In the genomic region with DNA sequence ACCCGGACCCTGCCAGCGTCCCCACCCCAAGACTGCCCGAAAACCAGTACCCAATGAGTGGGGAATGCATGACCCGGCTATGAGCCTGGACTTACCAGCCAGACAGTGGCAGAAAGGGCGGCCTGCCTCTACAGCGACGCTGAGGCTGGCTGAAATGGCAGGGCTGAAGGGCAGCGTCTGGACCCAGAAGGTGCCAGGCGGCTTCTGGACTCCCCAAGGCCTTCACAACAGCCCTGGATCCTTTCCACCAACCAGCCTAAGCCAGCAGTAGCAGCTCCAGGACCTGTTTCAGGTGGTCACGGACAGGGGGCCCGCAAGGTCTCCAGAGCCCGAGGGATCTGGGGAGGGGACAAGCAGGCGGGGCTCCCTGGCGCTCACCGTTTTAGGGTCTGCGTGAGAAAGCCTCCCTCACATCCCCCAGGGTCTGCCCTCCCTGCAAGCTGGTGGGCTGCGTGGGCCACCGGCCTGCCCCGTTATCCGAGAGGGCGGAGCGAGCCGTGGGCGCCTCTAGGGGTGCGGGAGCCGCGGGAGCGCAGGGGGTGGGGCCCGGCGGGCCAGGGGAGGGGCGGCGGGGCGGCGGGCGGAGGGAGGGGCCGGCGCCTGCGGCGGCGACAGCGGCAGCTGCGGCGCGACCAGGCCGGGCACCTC, we compare ENCODE assay signal across 8 cellular contexts. TPM values are rescaled to one million over a fixed set of nuclear protein-coding genes. Genes with fewer than 3 reads are reported as not detected.
DNase-seq lines count a peak whose midpoint lies in the region; ATAC-seq, FAIRE-seq and TF ChIP-seq lines count a peak whose summit lies in the region.

A gene with protein sequence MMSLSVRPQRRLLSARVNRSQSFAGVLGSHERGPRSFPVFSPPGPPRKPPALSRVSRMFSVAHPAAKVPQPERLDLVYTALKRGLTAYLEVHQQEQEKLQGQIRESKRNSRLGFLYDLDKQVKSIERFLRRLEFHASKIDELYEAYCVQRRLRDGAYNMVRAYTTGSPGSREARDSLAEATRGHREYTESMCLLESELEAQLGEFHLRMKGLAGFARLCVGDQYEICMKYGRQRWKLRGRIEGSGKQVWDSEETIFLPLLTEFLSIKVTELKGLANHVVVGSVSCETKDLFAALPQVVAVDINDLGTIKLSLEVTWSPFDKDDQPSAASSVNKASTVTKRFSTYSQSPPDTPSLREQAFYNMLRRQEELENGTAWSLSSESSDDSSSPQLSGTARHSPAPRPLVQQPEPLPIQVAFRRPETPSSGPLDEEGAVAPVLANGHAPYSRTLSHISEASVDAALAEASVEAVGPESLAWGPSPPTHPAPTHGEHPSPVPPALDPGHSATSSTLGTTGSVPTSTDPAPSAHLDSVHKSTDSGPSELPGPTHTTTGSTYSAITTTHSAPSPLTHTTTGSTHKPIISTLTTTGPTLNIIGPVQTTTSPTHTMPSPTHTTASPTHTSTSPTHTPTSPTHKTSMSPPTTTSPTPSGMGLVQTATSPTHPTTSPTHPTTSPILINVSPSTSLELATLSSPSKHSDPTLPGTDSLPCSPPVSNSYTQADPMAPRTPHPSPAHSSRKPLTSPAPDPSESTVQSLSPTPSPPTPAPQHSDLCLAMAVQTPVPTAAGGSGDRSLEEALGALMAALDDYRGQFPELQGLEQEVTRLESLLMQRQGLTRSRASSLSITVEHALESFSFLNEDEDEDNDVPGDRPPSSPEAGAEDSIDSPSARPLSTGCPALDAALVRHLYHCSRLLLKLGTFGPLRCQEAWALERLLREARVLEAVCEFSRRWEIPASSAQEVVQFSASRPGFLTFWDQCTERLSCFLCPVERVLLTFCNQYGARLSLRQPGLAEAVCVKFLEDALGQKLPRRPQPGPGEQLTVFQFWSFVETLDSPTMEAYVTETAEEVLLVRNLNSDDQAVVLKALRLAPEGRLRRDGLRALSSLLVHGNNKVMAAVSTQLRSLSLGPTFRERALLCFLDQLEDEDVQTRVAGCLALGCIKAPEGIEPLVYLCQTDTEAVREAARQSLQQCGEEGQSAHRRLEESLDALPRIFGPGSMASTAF (plus strand): TSS at position 608 of the 648 bp plus-strand sequence. CDS start 9,618 bp downstream, outside the sequence.

- no peaks in the 10 kb centered on the region for H3K36me3 ChIP-seq in ovary

- in situ Hi-C loops in GM13976 (cut with MboI; ENCODE audit: low sequenced_read_pairs, unreplicated experiment), result loop anchor here (25.0 kb wide), 1 partner anchor 284 kb away; the partner anchor contains the start of genes RANBP10 and TSNAXIP1

- intact Hi-C loops in cardiac septum (cut with DNase I) (loop anchor here (10.0 kb wide), 1 partner anchor 406 kb away; the partner anchor contains the start of genes CTRL and PSMB10), ovary (cut with DNase I) (loop anchor here in 2 of 4 donors (2.0 to 10.0 kb wide), 3 partner anchors 34 to 139 kb away; partner anchors contain the start of genes C16orf86 (in 2 of the 2), ENKD1 (in 2 of the 2), ACD (in 1 of the 2) and CTCF (in 1 of the 2))

- DNase-seq in 8988T (peak; percentile 96), GM13976 (ENCODE audit: low spot score) (peak; percentile 86), RCC 7860 (ENCODE audit: low spot score) (peak; percentile 20), amygdala (lab: John Stamatoyannopoulos, UW) (peak in 29 of 56 donors; percentile 28 to 74 (median 51)), cardiac septum (ENCODE audit: low spot score) (peak; percentile 88), ovary (peak; percentile 58 to 75 (median 68)), putamen (ENCODE audit: low spot score) (no peak)

- 13 to 26% (median 16%) methylated on average over 17 to 43 of the region's 45 CpGs for WGBS in ovary, 3 donors

- FAIRE-seq in RCC 7860 (lab: Jason Lieb, UNC), result no peak

- TF ChIP-seq EP300 in ovary (IDR thresholded peaks at IDR 0.05), result no peak

- H3K9me3 ChIP-seq in ovary, result no peaks in the 10 kb centered on the region

- H3K27ac ChIP-seq in ovary, result peak within 1 kb of the TSS; percentile 56 to 85

- ATAC-seq in GM21619 (IDR thresholded peaks at IDR 0.05; ENCODE audit: unreplicated experiment), result no peak

- H3K27me3 ChIP-seq in ovary, result no peaks in the 10 kb centered on the region

- peaks cover 12% of the 10 kb centered on the region for H3K4me1 ChIP-seq in ovary (ENCODE audit: insufficient read depth)

- no peak for TF ChIP-seq POLR2A in ovary (IDR thresholded peaks at IDR 0.05)

- H3K4me3 ChIP-seq in ovary, result peak within 1 kb of the TSS; percentile 88

- no peak for TF ChIP-seq CTCF in GM13976 (IDR thresholded peaks at IDR 0.05; ENCODE audit: borderline replicate concordance, control extremely low read depth, extremely low read depth, insufficient read depth, missing control alignments)
- TF ChIP-seq CTCF in ovary (IDR thresholded peaks at IDR 0.05), result no peak

RNA-seq across cellular contexts. Expression of the gene that starts here (rescaled TPM):
- total RNA-seq in cardiac septum, result 102 TPM
- 10 to 100 TPM; 22.3 to 96.3 (median 85.6) TPM for total RNA-seq in ovary
- 10 to 100 TPM; 31.9 to 38.7 TPM for polyA plus RNA-seq in ovary
